16 cellular contexts compared by ENCODE assay signal in genomic region chr3:12922881-12923431, GRCh38.
DNase-seq lines count a peak whose midpoint lies in the region; ATAC-seq, FAIRE-seq and TF ChIP-seq lines count a peak whose summit lies in the region.
"Had no signal": no experiment of that assay in that cellular context is flagged by ENCODE, and none has a peak within 500 bp of the region (broad histone marks: within the 10 kb centered on the region; RNA-seq: fewer than 3 reads in every experiment).

No MANE protein-coding gene starts in this region.

- CTCF ChIA-PET in HEK293 (lab: Yijun Ruan, JAX), result no interaction called here

- H3K27ac ChIP-seq in BLaER1 (peak overlapping the region; percentile 70), HEK293 (ENCODE audit: extremely low read depth, low read depth, low read length) (no peak overlapping the region), ectodermal cell (ENCODE audit: insufficient read depth, low read depth, low read length, poor library complexity, severe bottlenecking) (peak overlapping the region; percentile 6)

- POLR2A ChIA-PET in HEK293 (lab: Yijun Ruan, JAX), result no interaction called here

- H3K27ac Mint-ChIP-seq in memory B cell, result peak overlapping the region; percentile 62

- H3K9me3 ChIP-seq in BLaER1 (no peaks in the 10 kb centered on the region), HEK293 (ENCODE audit: control insufficient read depth, insufficient read depth, low read depth, low read length) (no peaks in the 10 kb centered on the region), ectodermal cell (ENCODE audit: control insufficient read depth, low read length) (no peaks in the 10 kb centered on the region)

- TF ChIP-seq CTCF in HEK293 (tag by site-specific recombination; IDR thresholded peaks at IDR 0.05), result no peak

- WGBS in ectodermal cell, 2 experiments, result 92% methylated on average over 11 of the region's 11 CpGs

- no peaks in the 10 kb centered on the region for H3K27me3 Mint-ChIP-seq in memory B cell

- FAIRE-seq in GM12891 (lab: Jason Lieb, UNC), result no peak
- FAIRE-seq: G401.6 had no signal

- H3K4me2 ChIP-seq in BLaER1, result peak overlapping the region; percentile 96

- DNase-seq in memory B cell (ENCODE audit: low spot score in 2 of 2) (no peak), GM12891 (ENCODE audit: insufficient read length, low spot score) (no peak), NCI-H510A (lab: John Stamatoyannopoulos, UW) (no peak)
- DNase-seq: HCEC 1CT, KBM-7, MV-4-11, NCI-H510A treated with DMSO at 0.1 percent for 48 hours, NCI-H774, SHP77 treated with DMSO at 0.1 percent for 48 hours had no signal

- peaks cover 100% of the 10 kb centered on the region for H4K20me1 ChIP-seq in BLaER1

- no peak overlapping the region for H3K4me3 Mint-ChIP-seq in memory B cell
- H3K4me3 Mint-ChIP-seq: CD14-positive monocyte had no signal

- no peaks in the 10 kb centered on the region for H3K9me3 Mint-ChIP-seq in memory B cell

- peaks cover 13% of the 10 kb centered on the region for H3K36me3 Mint-ChIP-seq in memory B cell

- ATAC-seq in memory B cell (ENCODE audit: low read depth) (no peak), GM18517 (IDR thresholded peaks at IDR 0.05; ENCODE audit: unreplicated experiment) (no peak), GM21390 (IDR thresholded peaks at IDR 0.05; ENCODE audit: unreplicated experiment) (no peak)

- peak overlapping the region; percentile 55; the same call in 1 of the 2 replicates for H3K9ac ChIP-seq in BLaER1

- H3K27me3 ChIP-seq in BLaER1, result no peaks in the 10 kb centered on the region
- H3K27me3 ChIP-seq in ectodermal cell (ENCODE audit: control insufficient read depth, insufficient read depth, low read length, poor library complexity, severe bottlenecking), result no peaks in the 10 kb centered on the region

- peaks cover 93% of the 10 kb centered on the region for H3K36me3 ChIP-seq in BLaER1
- H3K36me3 ChIP-seq in HEK293 (ENCODE audit: control insufficient read depth in 2 of 2, insufficient read depth in 1 of 2, low read length in 2 of 2), result peaks cover 0 to 74% of the 10 kb centered on the region in 2 experiments; a peak in 2 of 3 replicates
- peaks cover 6% of the 10 kb centered on the region for H3K36me3 ChIP-seq in ectodermal cell (ENCODE audit: control insufficient read depth, insufficient read depth, low read length)

- H3K4me1 ChIP-seq in BLaER1 (peaks cover 100% of the 10 kb centered on the region), HEK293 (ENCODE audit: control insufficient read depth, insufficient read depth, low read length) (no peaks in the 10 kb centered on the region), ectodermal cell (ENCODE audit: control insufficient read depth, insufficient read depth, low read length) (no peaks in the 10 kb centered on the region)

- TF ChIP-seq POLR2A in GM12891 (IDR thresholded peaks at IDR 0.05; ENCODE audit: low read depth, low read length), result no peak

- peaks cover 24% of the 10 kb centered on the region for H3K4me1 Mint-ChIP-seq in memory B cell
- H3K4me1 Mint-ChIP-seq: CD14-positive monocyte had no signal

- H3K4me3 ChIP-seq in BLaER1 (peak overlapping the region; percentile 52), HEK293 (ENCODE audit: low read depth, low read length) (no peak overlapping the region), ectodermal cell (ENCODE audit: insufficient read depth, low read depth, low read length) (no peak overlapping the region)

TF ChIP-seq in HEK293, 187 proteins besides CTCF, POLR2A, EP300 and RAD21:
- TF ChIP-seq ZSCAN4 (tag by site-specific recombination; IDR thresholded peaks at IDR 0.05), result no peak
- TF ChIP-seq ZNF157 (tag by site-specific recombination; IDR thresholded peaks at IDR 0.05), result no peak
- TF ChIP-seq GLIS2 (tag by site-specific recombination; IDR thresholded peaks at IDR 0.05), result peak; percentile 34; the same call in 1 of the 2 replicates
- TF ChIP-seq ZIC2 (tag by site-specific recombination; IDR thresholded peaks at IDR 0.05), result peak; percentile 92
- no peak for TF ChIP-seq ZNF404 (tag by site-specific recombination; IDR thresholded peaks at IDR 0.05)
- TF ChIP-seq GLIS1 (tag by site-specific recombination; IDR thresholded peaks at IDR 0.05), result peak; percentile 81

TF ChIP-seq in GM12891, 5 proteins besides CTCF, POLR2A, EP300 and RAD21:
- no peak for TF ChIP-seq PAX5 (IDR thresholded peaks at IDR 0.05; ENCODE audit: insufficient read depth, low read length, severe bottlenecking)
- no peak for TF ChIP-seq TAF1 (IDR thresholded peaks at IDR 0.05; ENCODE audit: low read depth, low read length)
- TF ChIP-seq POU2F2 (IDR thresholded peaks at IDR 0.05; ENCODE audit: low read depth, low read length), result no peak
- TF ChIP-seq POLR2AphosphoS5 (IDR thresholded peaks at IDR 0.05; ENCODE audit: low read depth, low read length), result no peak
- TF ChIP-seq SPI1 (IDR thresholded peaks at IDR 0.05; ENCODE audit: low read depth, low read length), result no peak
